In genomic region chr3:43161684-43162512, GRCh38 we compare ENCODE assay signal across 8 cellular contexts. TPM values are rescaled to one million over a fixed set of nuclear protein-coding genes. Genes with fewer than 3 reads are reported as not detected.
A peak's percentile ranks its signal among the peaks of the same experiment; 100 is the strongest.
DNase-seq lines count a peak whose midpoint lies in the region; ATAC-seq, FAIRE-seq and TF ChIP-seq lines count a peak whose summit lies in the region.

No MANE protein-coding gene starts in this region.

- H3K27ac ChIP-seq in mesendoderm (ENCODE audit: low read depth, low read length) = no peak overlapping the region

- no peak overlapping the region for H4K8ac ChIP-seq in mesendoderm (ENCODE audit: low read depth, low read length)

- no peak overlapping the region for H3K18ac ChIP-seq in mesendoderm (ENCODE audit: low read length)

- H3K9ac ChIP-seq in mesendoderm (ENCODE audit: low read length) = no peak overlapping the region

- no peak overlapping the region for H2BK15ac ChIP-seq in mesendoderm (replicated peaks; ENCODE audit: low read depth)

- H3K4me1 ChIP-seq in mesendoderm (ENCODE audit: control insufficient read depth, low read depth, low read length) = peaks cover 3% of the 10 kb centered on the region

- H3K4me3 ChIP-seq in choroid plexus epithelial cell (ENCODE audit: low read depth, low read length) (no peak overlapping the region), mesendoderm (ENCODE audit: low read length) (no peak overlapping the region)

- no CpG with 5 or more reads among the region's 9 CpGs for WGBS in mesendoderm (ENCODE audit: extremely low coverage, insufficient coverage, low lambda C conversion rate)

- H3K36me3 ChIP-seq in mesendoderm (ENCODE audit: control insufficient read depth, insufficient read depth, low read length) = no peaks in the 10 kb centered on the region

- no peak overlapping the region for H3K4me2 ChIP-seq in mesendoderm (ENCODE audit: low read length)

- no peak for FAIRE-seq in urothelium cell line (lab: Jason Lieb, UNC)

- no peak overlapping the region for H3K23ac ChIP-seq in mesendoderm (ENCODE audit: low read length)

- DNase-seq in NCI-H2171 treated with DMSO at 0.1 percent for 48 hours (lab: John Stamatoyannopoulos, UW) (peak; percentile 10), NCI-H2171 (lab: John Stamatoyannopoulos, UW) (no peak), OCI-M1 (lab: John Stamatoyannopoulos, UW) (peak; percentile 46), choroid plexus epithelial cell (ENCODE audit: low read depth) (peak; percentile 90), mesendoderm (peak; percentile 55), urothelium cell line (ENCODE audit: low spot score) (no peak)

- H2BK120ac ChIP-seq in mesendoderm (ENCODE audit: low read depth, low read length) = no peak overlapping the region

- H3K56ac ChIP-seq in mesendoderm (ENCODE audit: low read length) = no peak overlapping the region

- H3K4ac ChIP-seq in mesendoderm (ENCODE audit: low read depth, low read length) = no peak overlapping the region

- TF ChIP-seq CTCF in choroid plexus epithelial cell (conservative IDR thresholded peaks at IDR 0.05; ENCODE audit: low read depth, low read length) = peak; percentile 61

- no peaks in the 10 kb centered on the region for H3K79me2 ChIP-seq in mesendoderm (ENCODE audit: control insufficient read depth, insufficient read depth, low read length)

- no peaks in the 10 kb centered on the region for H3K27me3 ChIP-seq in mesendoderm (ENCODE audit: insufficient read depth, low read length, poor library complexity)

- H4K5ac ChIP-seq in mesendoderm (ENCODE audit: low read length) = no peak overlapping the region

- ATAC-seq in GM21367 (IDR thresholded peaks at IDR 0.05; ENCODE audit: unreplicated experiment) (no peak), GM18502 (IDR thresholded peaks at IDR 0.05; ENCODE audit: poor library complexity, unreplicated experiment) (no peak)

- H2BK5ac ChIP-seq in mesendoderm (ENCODE audit: low read length) = no peak overlapping the region

- no peak overlapping the region for H2AK5ac ChIP-seq in mesendoderm (ENCODE audit: low read length)

- no peaks in the 10 kb centered on the region for H3K79me1 ChIP-seq in mesendoderm (ENCODE audit: low read length)

RNA-seq across cellular contexts. Expression of gene POMGNT2, which starts 56.0 kb away (rescaled TPM):
- polyA plus RNA-seq in mesendoderm (2013, experiment 1 of 2) = 10.2 TPM
- polyA plus RNA-seq in mesendoderm (2013, experiment 2 of 2) = 10.2 TPM

Comparison
In these comparisons a context has a peak if more than half of its experiments do, and no peak if none do; other contexts are left out.
1. DNase-seq: peak in NCI-H2171 treated with DMSO at 0.1 percent for 48 hours (single experiment), OCI-M1 (single experiment), choroid plexus epithelial cell (single experiment) and mesendoderm (single experiment); none in NCI-H2171 (single experiment) and urothelium cell line (single experiment).